Comparison of ENCODE assay signal across 1 cellular context in genomic region chr1:26356106-26356505, GRCh38.
TF ChIP-seq lines count a peak whose summit lies in the region.

No MANE protein-coding gene starts in this region.

TF ChIP-seq in HepG2, 621 proteins besides CTCF, POLR2A, EP300 and RAD21:
- TF ChIP-seq ZFP82 (CRISPR knock-in tag; IDR thresholded peaks at IDR 0.05; ENCODE audit: borderline replicate concordance) = no peak
- TF ChIP-seq ZNF576 (CRISPR knock-in tag; IDR thresholded peaks at IDR 0.05) = no peak
- TF ChIP-seq ZNF629 (CRISPR knock-in tag; conservative IDR thresholded peaks at IDR 0.05) = peak; percentile 96
- no peak for TF ChIP-seq JUNB (CRISPR knock-in tag; IDR thresholded peaks at IDR 0.05; ENCODE audit: borderline replicate concordance)
- no peak for TF ChIP-seq ARNTL (CRISPR knock-in tag; IDR thresholded peaks at IDR 0.05)
- no peak for TF ChIP-seq PBX3 (CRISPR knock-in tag; IDR thresholded peaks at IDR 0.05; ENCODE audit: borderline replicate concordance)
- TF ChIP-seq ZXDC (CRISPR knock-in tag; IDR thresholded peaks at IDR 0.05) = no peak
- TF ChIP-seq ZMYM3 (CRISPR knock-in tag; IDR thresholded peaks at IDR 0.05) = peak; percentile 81
- no peak for TF ChIP-seq PAF1 (CRISPR knock-in tag; IDR thresholded peaks at IDR 0.05)
- no peak for TF ChIP-seq ZBTB10 (CRISPR knock-in tag; IDR thresholded peaks at IDR 0.05; ENCODE audit: borderline replicate concordance)
- 0 out of 2 replicates have a peak, but pooled peaks have one; percentile 63 for TF ChIP-seq KDM1A (CRISPR knock-in tag; IDR thresholded peaks at IDR 0.05)
